Comparison of ENCODE assay signal across 11 cellular contexts in the genomic region with DNA sequence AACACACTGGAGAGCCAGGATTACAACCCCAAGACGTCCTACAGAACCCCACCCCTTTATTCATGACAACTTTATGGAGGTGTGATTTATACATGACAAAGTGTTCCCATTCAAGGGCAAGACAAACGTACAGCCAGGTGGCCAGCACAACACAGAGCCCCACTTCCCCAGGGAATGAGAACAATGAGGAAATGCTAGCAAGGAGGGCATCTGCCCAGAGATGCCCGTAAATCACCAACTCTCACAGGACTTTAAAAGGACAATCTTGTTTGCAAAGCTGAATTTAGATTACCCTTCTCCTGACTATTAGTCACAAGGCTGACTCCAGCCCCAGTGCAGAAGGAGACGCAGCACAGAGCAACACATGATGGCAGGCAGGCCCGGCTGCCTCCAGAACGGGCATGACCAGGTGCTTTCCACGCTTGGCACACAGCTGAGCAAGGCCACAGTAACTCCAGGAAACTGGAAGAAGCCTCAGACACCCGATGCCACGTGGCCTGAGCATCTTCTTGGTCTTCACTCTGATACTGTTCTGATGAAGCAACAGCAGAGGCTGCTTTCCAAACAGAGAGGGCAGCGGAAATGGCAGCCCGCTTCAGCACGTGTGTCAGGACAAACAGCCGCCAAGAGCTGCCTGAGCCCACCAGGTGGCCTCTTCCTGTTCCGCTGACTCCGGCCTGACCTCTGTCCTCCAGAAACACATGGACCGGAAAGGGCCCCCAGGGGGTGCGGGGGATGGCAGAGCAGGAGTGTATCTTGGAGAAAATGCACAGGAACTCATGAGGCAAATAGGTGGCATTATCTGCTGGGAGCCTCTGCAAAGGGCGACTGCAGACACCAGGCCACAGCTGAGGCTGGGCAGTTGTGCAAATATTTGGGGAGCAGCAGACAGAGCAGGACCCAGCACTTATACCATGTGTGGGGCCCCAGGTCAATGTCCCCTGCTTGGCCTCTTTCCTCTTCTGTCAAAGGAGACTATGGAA. TPM values are rescaled to one million over a fixed set of nuclear protein-coding genes. Genes with fewer than 3 reads are reported as not detected.
DNase-seq lines count a peak whose midpoint lies in the region; ATAC-seq, FAIRE-seq and TF ChIP-seq lines count a peak whose summit lies in the region.
"Had no signal": no experiment of that assay in that cellular context is flagged by ENCODE, and none has a peak within 500 bp of the region (broad histone marks: within the 10 kb centered on the region; RNA-seq: fewer than 3 reads in every experiment).

No MANE protein-coding gene starts in this region.

- TF ChIP-seq CTCF in breast epithelium (IDR thresholded peaks at IDR 0.05), result no peak

- H3K4me1 ChIP-seq in breast epithelium (peaks cover 5 to 6% of the 10 kb centered on the region in 2 donors), muscle layer of duodenum (ENCODE audit: control insufficient read depth in 1 of 2, insufficient read depth in 2 of 2, low read length in 2 of 2) (peaks cover 17 to 62% of the 10 kb centered on the region in 2 donors)

- no peak for ATAC-seq in T-cell (replicated peaks in 1 of 4)

- H3K36me3 Mint-ChIP-seq in activated CD4-positive, alpha-beta T cell treated with anti-CD3 and anti-CD28 coated beads, Interleukin-2, amount 10 ng/mL, durations not matched to agents 7 days and 5 days (ENCODE audit: low read depth), result no peaks in the 10 kb centered on the region
- H3K36me3 Mint-ChIP-seq in T-cell, result no peaks in the 10 kb centered on the region

- no peak overlapping the region for H3K4me3 Mint-ChIP-seq in activated CD4-positive, alpha-beta T cell treated with anti-CD3 and anti-CD28 coated beads, Interleukin-2, amount 10 ng/mL, durations not matched to agents 7 days and 5 days
- H3K4me3 Mint-ChIP-seq in T-cell, result no peak overlapping the region
- H3K4me3 Mint-ChIP-seq: activated CD4-positive, alpha-beta memory T cell treated with anti-CD3 and anti-CD28 coated beads, Interleukin-2, amount 10 ng/mL, durations not matched to agents 7 days and 5 days had no signal

- no peak for TF ChIP-seq POLR2A in breast epithelium (IDR thresholded peaks at IDR 0.05)

- H3K27ac ChIP-seq in breast epithelium (peak overlapping the region; percentile 41 to 77), muscle layer of duodenum (ENCODE audit: low read length) (peak overlapping the region; percentile 65)
- H3K27ac ChIP-seq: ovary had no signal

- H3K9me3 ChIP-seq in breast epithelium (no peaks in the 10 kb centered on the region), muscle layer of duodenum (ENCODE audit: control insufficient read depth in 1 of 2, low read length in 2 of 2) (no peaks in the 10 kb centered on the region)
- H3K9me3 ChIP-seq: ovary had no signal

- CTCF ChIA-PET in activated CD4-positive, alpha-beta T cell treated with anti-CD3 and anti-CD28 coated beads, Interleukin-2, amount 10 ng/mL, durations not matched to agents 7 days and 5 days (lab: Charles Lee), result no interaction called here
- CTCF ChIA-PET in T-cell (lab: Charles Lee), result no interaction called here

- intact Hi-C loops in breast epithelium (cut with DNase I; ENCODE audit: low total_unique reads), result no loop called here

- H3K27me3 Mint-ChIP-seq in activated CD4-positive, alpha-beta T cell treated with anti-CD3 and anti-CD28 coated beads, Interleukin-2, amount 10 ng/mL, durations not matched to agents 7 days and 5 days, result peaks cover 34% of the 10 kb centered on the region
- H3K27me3 Mint-ChIP-seq in T-cell, result peaks cover 27 to 28% of the 10 kb centered on the region in 2 donors

- POLR2A ChIA-PET in activated CD4-positive, alpha-beta T cell treated with anti-CD3 and anti-CD28 coated beads, Interleukin-2, amount 10 ng/mL, durations not matched to agents 7 days and 5 days (lab: Charles Lee), result no interaction called here
- POLR2A ChIA-PET in T-cell (lab: Charles Lee), result no interaction called here

- DNase-seq in Caki2 (ENCODE audit: low read depth), result peak; percentile 79
- peak; percentile 57 to 61 for DNase-seq in NCI-H187 (lab: John Stamatoyannopoulos, UW)
- peak in 1 of 2 donors; percentile 44 for DNase-seq in breast epithelium (ENCODE audit: low spot score in 2 of 2)
- DNase-seq in activated CD4-positive, alpha-beta T cell treated with anti-CD3 and anti-CD28 coated beads, Interleukin-2, amount 10 ng/mL, durations not matched to agents 7 days and 5 days, result no peak
- no peak for DNase-seq in GM19239 (ENCODE audit: insufficient read length, low spot score)
- DNase-seq in hypothalamus (lab: John Stamatoyannopoulos, UW), result no peak
- DNase-seq in T-cell, result no peak
- DNase-seq: activated CD4-positive, alpha-beta memory T cell treated with anti-CD3 and anti-CD28 coated beads, Interleukin-2, amount 10 ng/mL, durations not matched to agents 7 days and 5 days; ovary had no signal

- in situ Hi-C loops in Caki2 (cut with HindIII; ENCODE audit: low pct_unique_long_range_greater_than_20kb, low sequenced_read_pairs), result no loop called here

- no peaks in the 10 kb centered on the region for H3K9me3 Mint-ChIP-seq in activated CD4-positive, alpha-beta T cell treated with anti-CD3 and anti-CD28 coated beads, Interleukin-2, amount 10 ng/mL, durations not matched to agents 7 days and 5 days
- no peaks in the 10 kb centered on the region for H3K9me3 Mint-ChIP-seq in T-cell
- H3K9me3 Mint-ChIP-seq: activated CD4-positive, alpha-beta memory T cell treated with anti-CD3 and anti-CD28 coated beads, Interleukin-2, amount 10 ng/mL, durations not matched to agents 7 days and 5 days had no signal

- H3K4me3 ChIP-seq in breast epithelium (no peak overlapping the region), muscle layer of duodenum (ENCODE audit: low read depth in 1 of 2, low read length in 2 of 2) (no peak overlapping the region)
- H3K4me3 ChIP-seq: ovary had no signal

- H3K27me3 ChIP-seq in breast epithelium (no peaks in the 10 kb centered on the region), muscle layer of duodenum (ENCODE audit: low read depth, low read length) (no peaks in the 10 kb centered on the region)
- H3K27me3 ChIP-seq: ovary had no signal

- peaks cover 4% of the 10 kb centered on the region for H3K4me1 Mint-ChIP-seq in activated CD4-positive, alpha-beta T cell treated with anti-CD3 and anti-CD28 coated beads, Interleukin-2, amount 10 ng/mL, durations not matched to agents 7 days and 5 days
- H3K4me1 Mint-ChIP-seq in T-cell, result no peaks in the 10 kb centered on the region
- H3K4me1 Mint-ChIP-seq: activated CD4-positive, alpha-beta memory T cell treated with anti-CD3 and anti-CD28 coated beads, Interleukin-2, amount 10 ng/mL, durations not matched to agents 7 days and 5 days had no signal

- FAIRE-seq in GM19239 (lab: Jason Lieb, UNC), result no peak
- FAIRE-seq: endothelial cell of umbilical vein had no signal

- no peak overlapping the region for H3K27ac Mint-ChIP-seq in activated CD4-positive, alpha-beta T cell treated with anti-CD3 and anti-CD28 coated beads, Interleukin-2, amount 10 ng/mL, durations not matched to agents 7 days and 5 days
- no peak overlapping the region for H3K27ac Mint-ChIP-seq in T-cell
- H3K27ac Mint-ChIP-seq: activated CD4-positive, alpha-beta memory T cell treated with anti-CD3 and anti-CD28 coated beads, Interleukin-2, amount 10 ng/mL, durations not matched to agents 7 days and 5 days had no signal

- H3K36me3 ChIP-seq in breast epithelium, result no peaks in the 10 kb centered on the region
- no peaks in the 10 kb centered on the region for H3K36me3 ChIP-seq in muscle layer of duodenum (ENCODE audit: control insufficient read depth in 1 of 2, insufficient read depth in 2 of 2, low read length in 2 of 2)
- H3K36me3 ChIP-seq: ovary had no signal

RNA-seq across cellular contexts. Expression of a gene that starts 51.3 kb away (rescaled TPM):
- total RNA-seq in Caki2 (2014; rRNA removed; shearing (Covaris generic); ENCODE audit: low replicate concordance), result 8.3 and 8.4 TPM in 2 replicates
- 10 to 100 TPM in 2 of 3 donors, 1 to 10 TPM in 1; 2.1 to 25.6 (median 10.2) TPM for total RNA-seq in breast epithelium
- total RNA-seq in activated CD4-positive, alpha-beta T cell treated with anti-CD3 and anti-CD28 coated beads, Interleukin-2, amount 10 ng/mL, durations not matched to agents 7 days and 5 days, result under 1 TPM; 0.48 to 0.55 TPM
- total RNA-seq in T-cell, result under 1 TPM in 4 of 5 donors, not detected in 1; 0.07 to 0.28 (median 0.15) TPM
- total RNA-seq: endothelial cell of umbilical vein had no signal

Comparison
In these comparisons a context has a peak if more than half of its experiments do, and no peak if none do; other contexts are left out.
1. DNase-seq: peak in Caki2 (single experiment) and NCI-H187 (2 of 2); none in activated CD4-positive, alpha-beta T cell treated with anti-CD3 and anti-CD28 coated beads, Interleukin-2, amount 10 ng/mL, durations not matched to agents 7 days and 5 days (single experiment), GM19239 (single experiment), hypothalamus (0 of 51) and T-cell (0 of 34).